In the genomic region with DNA sequence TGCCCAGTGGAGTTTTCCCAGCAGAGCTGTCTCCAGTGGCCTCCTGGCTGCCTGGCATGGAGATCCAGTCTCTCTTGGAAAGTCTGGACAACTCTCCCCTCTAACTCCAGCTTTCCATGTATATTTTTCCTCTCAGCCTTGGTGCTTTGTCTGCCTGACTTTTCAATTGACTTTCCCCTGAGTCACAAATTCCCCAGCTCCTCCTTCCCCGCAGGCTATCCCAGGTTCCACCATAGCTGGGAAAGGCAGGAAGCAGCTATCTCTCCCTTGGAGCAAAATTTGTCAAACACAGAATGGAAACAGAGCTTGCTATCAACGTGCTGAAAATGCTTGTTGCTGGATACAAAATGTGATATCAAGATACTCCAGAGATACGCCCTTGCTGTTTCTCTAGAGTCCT, we compare ENCODE assay signal across 24 cellular contexts.
DNase-seq lines count a peak whose midpoint lies in the region; ATAC-seq, FAIRE-seq and TF ChIP-seq lines count a peak whose summit lies in the region.
"Had no signal": no experiment of that assay in that cellular context is flagged by ENCODE, and none has a peak within 500 bp of the region (broad histone marks: within the 10 kb centered on the region; RNA-seq: fewer than 3 reads in every experiment).

No MANE protein-coding gene starts in this region.

- H3K4me3 ChIP-seq in AG04450 (ENCODE audit: low read depth, low read length) = no peak overlapping the region
- no peak overlapping the region for H3K4me3 ChIP-seq in small intestine (ENCODE audit: low read depth in 1 of 2, low read length in 2 of 2)
- no peak overlapping the region for H3K4me3 ChIP-seq in lower leg skin (ENCODE audit: low read depth, poor library complexity, severe bottlenecking)
- H3K4me3 ChIP-seq: A549, adrenal gland, hepatocyte, spleen, vagina had no signal

- TF ChIP-seq CTCF in AG04450 (IDR thresholded peaks at IDR 0.05; ENCODE audit: low read depth, low read length) (0 out of 2 replicates have a peak, but pooled peaks have one; percentile 1), foreskin keratinocyte (conservative IDR thresholded peaks at IDR 0.05) (no peak), lower leg skin (IDR thresholded peaks at IDR 0.05) (no peak)

- no peak for FAIRE-seq in small intestine (lab: Jason Lieb, UNC)
- FAIRE-seq: A549 had no signal

- TF ChIP-seq POLR2A in lower leg skin (IDR thresholded peaks at IDR 0.05) = no peak

- intact Hi-C loops in lower leg skin (cut with DNase I; ENCODE audit: low total_unique reads) = loop anchor here (10.0 kb wide), 1 partner anchor 488 kb away; no protein-coding TSS in a partner anchor

- ATAC-seq in foreskin keratinocyte = peak; percentile 82
- no peak for ATAC-seq in effector memory CD8-positive, alpha-beta T cell (replicated peaks)
- ATAC-seq: A549 had no signal

- no peak for DNase-seq in AG04450 (ENCODE audit: low read depth, low spot score)
- DNase-seq in HT1080 (ENCODE audit: low read depth) = peak; percentile 37
- peak; percentile 32 for DNase-seq in T1000 (lab: John Stamatoyannopoulos, UW)
- peak; percentile 57 to 81 for DNase-seq in foreskin keratinocyte
- no peak for DNase-seq in small intestine
- no peak for DNase-seq in lower leg skin (ENCODE audit: low spot score in 2 of 2)
- no peak for DNase-seq in COLO668 (lab: John Stamatoyannopoulos, UW; ENCODE audit: unreplicated experiment)
- DNase-seq in effector memory CD8-positive, alpha-beta T cell = no peak
- DNase-seq: activated CD4-positive, alpha-beta T cell treated with anti-CD3 and anti-CD28 coated beads, Interleukin-2, amount 50 U/mL, for 1 hour; activated CD8-positive, alpha-beta memory T cell treated with anti-CD3 and anti-CD28 coated beads, Interleukin-2, amount 50 U/mL, for 4 hours; activated effector memory CD4-positive, alpha-beta T cell treated with anti-CD3 and anti-CD28 coated beads, Interleukin-2, amount 50 U/mL, for 16 hours; adrenal gland; cerebellar nuclear complex; DMS153; effector memory CD4-positive, alpha-beta T cell; midbrain; NCI-H1092; NCI-H2081 treated with DMSO at 0.1 percent for 48 hours; spleen had no signal

- WGBS in small intestine, 3 donors = 45 to 61% (median 57%) methylated on average over 3 of the region's 3 CpGs
- WGBS in lower leg skin, 2 donors = 41 to 63% methylated on average over 3 of the region's 3 CpGs

- H3K4me1 ChIP-seq in foreskin keratinocyte = peaks cover 9% of the 10 kb centered on the region
- H3K4me1 ChIP-seq in small intestine (ENCODE audit: control insufficient read depth in 2 of 2, insufficient read depth in 1 of 2, low read depth in 1 of 2, low read length in 1 of 2) = peaks cover 0 to 3% of the 10 kb centered on the region in 2 donors
- H3K4me1 ChIP-seq: A549, vagina had no signal

- H3K4me3 Mint-ChIP-seq in effector memory CD8-positive, alpha-beta T cell = no peak overlapping the region
- H3K4me3 Mint-ChIP-seq: nephron had no signal

- H3K27me3 ChIP-seq in AG04450 (ENCODE audit: control insufficient read depth, insufficient read depth, low read length) (no peaks in the 10 kb centered on the region), foreskin keratinocyte (no peaks in the 10 kb centered on the region), small intestine (ENCODE audit: control insufficient read depth in 2 of 2, insufficient read depth in 2 of 2, low read length in 2 of 2) (no peaks in the 10 kb centered on the region)
- H3K27me3 ChIP-seq: adrenal gland, hepatocyte, vagina had no signal

- CTCF ChIA-PET in AG04450 (lab: Charles Lee) = interaction anchor here (0.8 to 7.2 kb wide), 8 partner anchors 10 to 103 kb away, joined by 3 to 106 read pairs (median 5); no protein-coding TSS in a partner anchor

- H3K27me3 Mint-ChIP-seq in effector memory CD8-positive, alpha-beta T cell = peaks cover 10 to 41% of the 10 kb centered on the region in 2 donors

- no peak overlapping the region for H3K27ac Mint-ChIP-seq in effector memory CD8-positive, alpha-beta T cell

- H3K9me3 ChIP-seq in AG04450 (ENCODE audit: control insufficient read depth, insufficient read depth, low read length) = no peaks in the 10 kb centered on the region
- H3K9me3 ChIP-seq in small intestine (ENCODE audit: control insufficient read depth, low read depth) = no peaks in the 10 kb centered on the region
- H3K9me3 ChIP-seq: A549, adrenal gland, spleen, vagina had no signal

- POLR2A ChIA-PET in AG04450 (lab: Yijun Ruan, JAX) = no interaction called here

- H3K27ac ChIP-seq in AG04450 (ENCODE audit: low read depth, low read length) (no peak overlapping the region), foreskin keratinocyte (no peak overlapping the region), small intestine (ENCODE audit: low read depth in 1 of 2, low read length in 1 of 2) (no peak overlapping the region)
- H3K27ac ChIP-seq: A549, adrenal gland, C4-2B, hepatocyte, spleen, vagina had no signal

- H3K36me3 Mint-ChIP-seq in effector memory CD8-positive, alpha-beta T cell (ENCODE audit: insufficient read depth) = no peaks in the 10 kb centered on the region

- H3K4me1 Mint-ChIP-seq in effector memory CD8-positive, alpha-beta T cell (ENCODE audit: low read depth in 2 of 2) = no peaks in the 10 kb centered on the region

- H3K9me3 Mint-ChIP-seq in effector memory CD8-positive, alpha-beta T cell = no peaks in the 10 kb centered on the region
- H3K9me3 Mint-ChIP-seq: nephron had no signal

- H3K36me3 ChIP-seq in small intestine (ENCODE audit: control insufficient read depth in 2 of 2, insufficient read depth in 2 of 2, low read length in 2 of 2) = no peaks in the 10 kb centered on the region
- H3K36me3 ChIP-seq: adrenal gland, spleen, vagina had no signal

Comparison
In these comparisons a context has a peak if more than half of its experiments do, and no peak if none do; other contexts are left out.
1. DNase-seq: peak in HT1080 (single experiment), T1000 (single experiment) and foreskin keratinocyte (2 of 2); none in AG04450 (single experiment), small intestine (single experiment), lower leg skin (0 of 2), COLO668 (single experiment) and effector memory CD8-positive, alpha-beta T cell (0 of 3).